ENCODE assay signal across 8 cellular contexts in the genomic region with DNA sequence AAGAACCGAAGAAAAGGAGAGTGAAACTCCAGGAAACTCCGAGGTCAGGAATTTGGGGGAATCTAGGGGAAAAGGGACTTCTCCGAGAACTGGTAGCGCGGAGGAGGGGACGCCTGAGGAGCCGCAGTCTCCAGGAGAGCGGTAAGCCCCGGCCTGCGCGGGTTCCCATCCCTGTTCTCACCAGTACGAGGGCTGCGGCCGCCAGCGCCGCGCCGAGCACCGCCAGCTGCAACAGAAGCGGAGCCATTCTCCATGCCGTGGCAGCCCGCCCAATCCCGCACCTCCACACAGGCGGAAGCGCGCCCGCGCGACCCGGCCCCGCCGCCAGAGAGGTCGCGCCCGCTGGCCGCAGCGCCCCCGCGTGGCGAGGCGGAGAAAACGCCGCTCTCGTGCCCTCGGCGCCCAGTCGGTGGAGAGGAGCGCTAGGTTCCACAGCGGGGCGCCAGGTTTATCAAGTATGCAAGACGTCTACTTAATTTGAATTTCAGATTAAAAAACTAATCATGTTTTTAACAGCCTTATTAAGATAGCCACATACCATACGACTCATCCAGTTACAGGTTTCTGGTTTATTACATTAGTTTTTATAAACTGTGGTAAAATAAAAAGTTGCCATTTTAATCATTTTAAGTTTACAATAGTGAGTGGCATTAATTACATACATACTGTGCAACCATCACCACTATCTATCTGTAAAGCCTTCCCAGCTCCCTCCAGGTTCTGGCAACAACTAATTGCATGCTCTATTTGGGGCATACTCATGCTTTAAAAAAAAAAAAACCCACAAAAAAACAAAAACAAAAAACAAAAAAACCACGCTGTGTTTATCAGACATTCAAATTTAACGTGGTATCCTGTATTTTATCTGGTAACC. TPM values are rescaled to one million over a fixed set of nuclear protein-coding genes. Genes with fewer than 3 reads are reported as not detected.
DNase-seq lines count a peak whose midpoint lies in the region; ATAC-seq, FAIRE-seq and TF ChIP-seq lines count a peak whose summit lies in the region.

A gene with protein sequence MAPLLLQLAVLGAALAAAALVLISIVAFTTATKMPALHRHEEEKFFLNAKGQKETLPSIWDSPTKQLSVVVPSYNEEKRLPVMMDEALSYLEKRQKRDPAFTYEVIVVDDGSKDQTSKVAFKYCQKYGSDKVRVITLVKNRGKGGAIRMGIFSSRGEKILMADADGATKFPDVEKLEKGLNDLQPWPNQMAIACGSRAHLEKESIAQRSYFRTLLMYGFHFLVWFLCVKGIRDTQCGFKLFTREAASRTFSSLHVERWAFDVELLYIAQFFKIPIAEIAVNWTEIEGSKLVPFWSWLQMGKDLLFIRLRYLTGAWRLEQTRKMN (minus strand): TSS at position 287 of the 874 bp plus-strand sequence. CDS start 40 bp downstream, at position 247.

- intact Hi-C loops in cardiac septum (cut with DNase I) (no loop called here), posterior vena cava (cut with DNase I) (no loop called here)

- H3K27ac ChIP-seq in adipose tissue (ENCODE audit: low read depth, low read length) = peak within 1 kb of the TSS; percentile 86
- peak within 1 kb of the TSS; percentile 98 to 99 (median 98) for H3K27ac ChIP-seq in upper lobe of left lung

- TF ChIP-seq EP300 in upper lobe of left lung (IDR thresholded peaks at IDR 0.05) = no peak

- peak; percentile 93 to 99 (median 97) for TF ChIP-seq CTCF in upper lobe of left lung (IDR thresholded peaks at IDR 0.05)

- H3K4me3 ChIP-seq in upper lobe of left lung = peak within 1 kb of the TSS; percentile 68 to 98 (median 86)

- 0% methylated on average over 54 of the region's 54 CpGs for WGBS in adipose tissue, 3 donors
- 0% methylated on average over 24 to 54 of the region's 54 CpGs for WGBS in upper lobe of left lung, 2 donors

- no peaks in the 10 kb centered on the region for H3K9me3 ChIP-seq in upper lobe of left lung

- CTCF ChIA-PET in T-cell (lab: Charles Lee) = interaction anchor here (0.6 to 1.2 kb wide), 5 partner anchors 25 to 1350 kb away, joined by 4 to 5 read pairs (median 4); no protein-coding TSS in a partner anchor

- H3K36me3 Mint-ChIP-seq in T-cell = peaks cover 11% of the 10 kb centered on the region

- peak; percentile 75 for ATAC-seq in HG02798 (IDR thresholded peaks at IDR 0.05; ENCODE audit: poor library complexity, unreplicated experiment)
- peak; percentile 70 to 79 (median 76) for ATAC-seq in T-cell (replicated peaks in 1 of 4)
- peak; percentile 96 for ATAC-seq in upper lobe of left lung (ENCODE audit: low FRiP score in 2 of 2)

- DNase-seq in GM12892 (ENCODE audit: insufficient read length) (peak; percentile 72), NCI-H1436 (lab: John Stamatoyannopoulos, UW) (peak; percentile 76), T-cell (peak; percentile 87 to 95 (median 92)), cardiac septum (ENCODE audit: low spot score) (peak; percentile 97), posterior vena cava (ENCODE audit: low spot score) (peak; percentile 97), upper lobe of left lung (peak; percentile 92 to 99)

- POLR2A ChIA-PET in T-cell (lab: Charles Lee) = interaction anchor here (0.6 to 1.4 kb wide), 4 partner anchors 13 to 1350 kb away, joined by 3 to 8 read pairs (median 6); no protein-coding TSS in a partner anchor

- peaks cover 11 to 32% (median 21%) of the 10 kb centered on the region in 4 donors for H3K4me1 ChIP-seq in upper lobe of left lung

- peak within 1 kb of the TSS; percentile 100 for H3K27ac Mint-ChIP-seq in T-cell

- TF ChIP-seq POLR2A in GM12892 (IDR thresholded peaks at IDR 0.05; ENCODE audit: low read depth, low read length) (peak; percentile 97), upper lobe of left lung (IDR thresholded peaks at IDR 0.05) (peak in 3 of 4 donors; percentile 63 to 81 (median 76))

- H3K27me3 ChIP-seq in upper lobe of left lung = no peaks in the 10 kb centered on the region

- H3K9me3 Mint-ChIP-seq in T-cell = no peaks in the 10 kb centered on the region

- H3K4me1 Mint-ChIP-seq in T-cell = peaks cover 42 to 53% (median 50%) of the 10 kb centered on the region in 3 donors

- FAIRE-seq in GM12892 (lab: Jason Lieb, UNC) = peak; percentile 87

- H3K27me3 Mint-ChIP-seq in T-cell = peaks cover 0 to 2% of the 10 kb centered on the region in 2 donors

- peaks cover 3 to 30% (median 11%) of the 10 kb centered on the region in 4 donors for H3K36me3 ChIP-seq in upper lobe of left lung

- H3K4me3 Mint-ChIP-seq in T-cell = peak within 1 kb of the TSS; percentile 92 to 100 (median 100)

RNA-seq across cellular contexts. Expression of the gene that starts here (rescaled TPM):
- 35.6 TPM for polyA plus RNA-seq in GM12892 (2012; ENCODE audit: missing spikeins)
- 10 to 100 TPM; 15.8 to 20.3 (median 19.1) TPM for total RNA-seq in T-cell
- polyA plus RNA-seq in adipose tissue = 10 to 100 TPM; 40.2 to 73.4 (median 41.9) TPM
- 11.4 TPM for total RNA-seq in cardiac septum
- total RNA-seq in posterior vena cava = 10 to 100 TPM; 25.7 to 33.3 TPM
- total RNA-seq in upper lobe of left lung = 10 to 100 TPM in 5 of 6 donors, 1 to 10 TPM in 1; 7.2 to 45.9 (median 30.0) TPM

Comparison
In these comparisons a context has a peak if more than half of its experiments do, and no peak if none do; other contexts are left out.
1. Peak in every context shown above with its lines: DNase-seq, ATAC-seq, H3K4me3 ChIP-seq and H3K27ac ChIP-seq.